In the genomic region with DNA sequence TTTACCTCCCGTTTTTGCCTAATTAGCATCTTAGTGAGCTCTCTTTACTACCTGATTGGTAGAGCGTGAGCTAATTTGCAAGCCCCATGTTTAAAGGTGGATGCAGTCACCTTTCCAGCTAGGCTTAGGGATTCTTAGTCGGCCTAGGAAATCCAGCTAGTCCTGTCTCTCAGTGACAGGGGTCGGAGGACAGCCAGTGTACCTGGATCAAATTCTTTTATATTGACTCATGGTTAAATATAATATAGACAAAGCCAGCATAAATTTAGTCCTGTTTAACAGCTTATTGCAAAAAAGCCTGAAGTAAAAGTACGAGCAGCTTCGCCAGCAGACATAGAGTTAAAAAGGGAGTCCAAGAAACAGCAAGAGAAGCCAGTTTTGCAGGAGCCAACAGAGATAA, we compare ENCODE assay signal across 18 cellular contexts. TPM values are rescaled to one million over a fixed set of nuclear protein-coding genes. Genes with fewer than 3 reads are reported as not detected.
DNase-seq lines count a peak whose midpoint lies in the region; ATAC-seq and TF ChIP-seq lines count a peak whose summit lies in the region.
"Had no signal": no experiment of that assay in that cellular context is flagged by ENCODE, and none has a peak within 500 bp of the region (broad histone marks: within the 10 kb centered on the region; RNA-seq: fewer than 3 reads in every experiment).

No MANE protein-coding gene starts in this region.

- ATAC-seq in PC-3 = no peak
- ATAC-seq in upper lobe of right lung = no peak
- ATAC-seq in stimulated activated memory B cell treated with anti-CD40 and anti-IgM and Interleukin-4, amounts not matched to agents 10 μg/mL and 1 μg/mL and 100 μg/mL, for 72 hours = no peak
- ATAC-seq: A549, GM12878, K562 had no signal

- peak overlapping the region; percentile 60 for H3K4me2 ChIP-seq in PC-3 (ENCODE audit: low read length)
- H3K4me2 ChIP-seq: A549, BLaER1 had no signal

- no peaks in the 10 kb centered on the region for H3K9me2 ChIP-seq in PC-3 (replicated peaks; ENCODE audit: low read length)

- no peak overlapping the region for H2AFZ ChIP-seq in PC-3 (ENCODE audit: low read length)
- H2AFZ ChIP-seq: GM23248 had no signal

- H3K27me3 ChIP-seq in PC-3 (ENCODE audit: low read length) = no peaks in the 10 kb centered on the region
- no peaks in the 10 kb centered on the region for H3K27me3 ChIP-seq in esophagus squamous epithelium
- H3K27me3 ChIP-seq in upper lobe of right lung = no peaks in the 10 kb centered on the region
- H3K27me3 ChIP-seq: BLaER1 had no signal

- no peak overlapping the region for H3K9ac ChIP-seq in PC-3 (ENCODE audit: low read length)
- H3K9ac ChIP-seq: BLaER1, GM23248 had no signal

- no peaks in the 10 kb centered on the region for H3K79me2 ChIP-seq in PC-3 (ENCODE audit: low read length)

- no peaks in the 10 kb centered on the region for H3K9me3 Mint-ChIP-seq in mesothelial cell of epicardium
- no peaks in the 10 kb centered on the region for H3K9me3 Mint-ChIP-seq in stimulated activated memory B cell treated with anti-CD40 and anti-IgM and Interleukin-4, amounts not matched to agents 10 μg/mL and 1 μg/mL and 100 μg/mL, for 72 hours

- peak; percentile 58 for DNase-seq in PC-3
- no peak for DNase-seq in esophagus squamous epithelium (lab: John Stamatoyannopoulos, UW)
- no peak for DNase-seq in mesothelial cell of epicardium (ENCODE audit: low spot score in 2 of 2, unreplicated experiment in 2 of 2)
- no peak for DNase-seq in upper lobe of right lung
- no peak for DNase-seq in AG20443 (ENCODE audit: low spot score)
- DNase-seq in AML-193 (lab: John Stamatoyannopoulos, UW) = no peak
- DNase-seq in lower leg skin (ENCODE audit: low spot score in 2 of 2) = no peak
- DNase-seq: Calu3, DMS 273 treated with DMSO at 0.1 percent for 48 hours, GM23248 had no signal

- TF ChIP-seq POLR2A in esophagus squamous epithelium (IDR thresholded peaks at IDR 0.05) = no peak
- TF ChIP-seq POLR2A in lower leg skin (IDR thresholded peaks at IDR 0.05) = no peak

- H3K36me3 Mint-ChIP-seq in mesothelial cell of epicardium = no peaks in the 10 kb centered on the region
- H3K36me3 Mint-ChIP-seq in stimulated activated memory B cell treated with anti-CD40 and anti-IgM and Interleukin-4, amounts not matched to agents 10 μg/mL and 1 μg/mL and 100 μg/mL, for 72 hours = no peaks in the 10 kb centered on the region

- H3K4me1 ChIP-seq in PC-3 (ENCODE audit: insufficient read depth, low read length) = peaks cover 37% of the 10 kb centered on the region
- H3K4me1 ChIP-seq in esophagus squamous epithelium = peaks cover 8 to 87% (median 45%) of the 10 kb centered on the region in 3 donors
- H3K4me1 ChIP-seq in upper lobe of right lung = peaks cover 12% of the 10 kb centered on the region
- H3K4me1 ChIP-seq: BLaER1 had no signal

- H3K36me3 ChIP-seq in PC-3 (ENCODE audit: low read depth, low read length) = no peaks in the 10 kb centered on the region
- H3K36me3 ChIP-seq in esophagus squamous epithelium = no peaks in the 10 kb centered on the region
- H3K36me3 ChIP-seq in upper lobe of right lung = no peaks in the 10 kb centered on the region
- H3K36me3 ChIP-seq: BLaER1, HAP-1 had no signal

- peak overlapping the region; percentile 21 for H3K27ac Mint-ChIP-seq in mesothelial cell of epicardium
- H3K27ac Mint-ChIP-seq in stimulated activated memory B cell treated with anti-CD40 and anti-IgM and Interleukin-4, amounts not matched to agents 10 μg/mL and 1 μg/mL and 100 μg/mL, for 72 hours = no peak overlapping the region

- H3K27me3 Mint-ChIP-seq in mesothelial cell of epicardium (ENCODE audit: low read depth) = no peaks in the 10 kb centered on the region
- peaks cover 41% of the 10 kb centered on the region for H3K27me3 Mint-ChIP-seq in stimulated activated memory B cell treated with anti-CD40 and anti-IgM and Interleukin-4, amounts not matched to agents 10 μg/mL and 1 μg/mL and 100 μg/mL, for 72 hours

- no peak overlapping the region for H3K4me3 Mint-ChIP-seq in mesothelial cell of epicardium
- H3K4me3 Mint-ChIP-seq in stimulated activated memory B cell treated with anti-CD40 and anti-IgM and Interleukin-4, amounts not matched to agents 10 μg/mL and 1 μg/mL and 100 μg/mL, for 72 hours = no peak overlapping the region

- no peaks in the 10 kb centered on the region for H4K20me1 ChIP-seq in PC-3 (ENCODE audit: low read length)
- H4K20me1 ChIP-seq: BLaER1 had no signal

- POLR2A ChIA-PET in PC-3 (lab: Charles Lee; ENCODE audit: unreplicated experiment) = no interaction called here

- CTCF ChIA-PET in PC-3 (lab: Charles Lee) = no interaction called here

- intact Hi-C loops in PC-3 (cut with micrococcal nuclease) = no loop called here
- intact Hi-C loops in esophagus squamous epithelium (cut with DNase I) = no loop called here
- intact Hi-C loops in upper lobe of right lung (cut with DNase I) = no loop called here
- intact Hi-C loops in lower leg skin (cut with DNase I; ENCODE audit: low total_unique reads) = no loop called here

- H3K27ac ChIP-seq in PC-3 (ENCODE audit: low read length) = no peak overlapping the region
- peak overlapping the region in 3 of 4 donors; percentile 48 to 70 (median 55) for H3K27ac ChIP-seq in esophagus squamous epithelium
- peak overlapping the region; percentile 30 for H3K27ac ChIP-seq in upper lobe of right lung
- H3K27ac ChIP-seq: A549, BLaER1, GM23248, HL-60 had no signal

- TF ChIP-seq CTCF in PC-3 (conservative IDR thresholded peaks at IDR 0.05; ENCODE audit: low read depth, low read length) (no peak), esophagus squamous epithelium (IDR thresholded peaks at IDR 0.05) (no peak), mesothelial cell of epicardium (IDR thresholded peaks at IDR 0.05; ENCODE audit: unreplicated experiment) (no peak), upper lobe of right lung (IDR thresholded peaks at IDR 0.05) (no peak), lower leg skin (IDR thresholded peaks at IDR 0.05) (no peak)

- no peak overlapping the region for H3K4me3 ChIP-seq in PC-3 (ENCODE audit: low read length)
- H3K4me3 ChIP-seq in esophagus squamous epithelium = no peak overlapping the region
- no peak overlapping the region for H3K4me3 ChIP-seq in upper lobe of right lung
- H3K4me3 ChIP-seq in lower leg skin (ENCODE audit: low read depth, poor library complexity, severe bottlenecking) = no peak overlapping the region
- H3K4me3 ChIP-seq: A549, BLaER1, GM12878, GM23248, HAP-1, K562 had no signal

- H3F3A ChIP-seq in PC-3 (ENCODE audit: low read length, unreplicated experiment) = no peaks in the 10 kb centered on the region

- H3K9me3 ChIP-seq in PC-3 (ENCODE audit: low read length) (no peaks in the 10 kb centered on the region), esophagus squamous epithelium (no peaks in the 10 kb centered on the region), upper lobe of right lung (no peaks in the 10 kb centered on the region)
- H3K9me3 ChIP-seq: A549, BLaER1, HAP-1 had no signal

- peaks cover 73% of the 10 kb centered on the region for H3K4me1 Mint-ChIP-seq in mesothelial cell of epicardium
- no peaks in the 10 kb centered on the region for H3K4me1 Mint-ChIP-seq in stimulated activated memory B cell treated with anti-CD40 and anti-IgM and Interleukin-4, amounts not matched to agents 10 μg/mL and 1 μg/mL and 100 μg/mL, for 72 hours

- no TSS peak for BruUV-seq in PC-3 (replicated peaks; lab: Mats Ljungman, UMichigan)

- 52 to 55% methylated on average over 5 to 6 of the region's 6 CpGs for WGBS in esophagus squamous epithelium, 2 donors
- 75 to 78% methylated on average over 6 of the region's 6 CpGs for WGBS in lower leg skin, 2 donors

RNA-seq across cellular contexts. Expression of gene GSTA3, which starts 12.2 kb away (rescaled TPM):
- total RNA-seq in PC-3 (2014; rRNA removed) = not detected in 2 replicates
- not detected for total RNA-seq in esophagus squamous epithelium
- not detected in 3 replicates for total RNA-seq in mesothelial cell of epicardium
- total RNA-seq in upper lobe of right lung = not detected
- total RNA-seq in lower leg skin = 10 to 100 TPM; 13.3 to 17.8 (median 16.0) TPM
- total RNA-seq: Calu3, Daoy, GM12878, GM23248, K562 had no signal

Comparison
In these comparisons a context has a peak if more than half of its experiments do, and no peak if none do; other contexts are left out.
1. RNA of gene GSTA3, which starts 12.2 kb away (total RNA-seq): 13.3 to 17.8 TPM in lower leg skin; not detected in mesothelial cell of epicardium, not detected in PC-3, not detected in esophagus squamous epithelium and not detected in upper lobe of right lung (single experiment); every median in the first group is over 10 times any median in the second.